Comparison of ENCODE assay signal across 20 cellular contexts in genomic region chr21:34797926-34798595, GRCh38.
DNase-seq lines count a peak whose midpoint lies in the region; ATAC-seq and TF ChIP-seq lines count a peak whose summit lies in the region.
"Had no signal": no experiment of that assay in that cellular context is flagged by ENCODE, and none has a peak within 500 bp of the region (broad histone marks: within the 10 kb centered on the region; RNA-seq: fewer than 3 reads in every experiment).

No MANE protein-coding gene starts in this region.

- H3K4me3 Mint-ChIP-seq in activated naive CD4-positive, alpha-beta T cell treated with anti-CD3 and anti-CD28 coated beads for 36 hours = no peak overlapping the region
- H3K4me3 Mint-ChIP-seq in naive thymus-derived CD4-positive, alpha-beta T cell = no peak overlapping the region

- DNase-seq in activated naive CD4-positive, alpha-beta T cell treated with anti-CD3 and anti-CD28 coated beads for 36 hours = no peak
- DNase-seq in activated naive CD4-positive, alpha-beta T cell treated with Interleukin-2 at 50 U/mL for 16 hours = no peak
- DNase-seq in mammary epithelial cell (peak; percentile 68), transverse colon (no peak), KBM-7 (no peak), SKM-1 (lab: John Stamatoyannopoulos, UW; ENCODE audit: unreplicated experiment) (no peak)
- no peak for DNase-seq in naive thymus-derived CD4-positive, alpha-beta T cell
- DNase-seq: C1 segment of cervical spinal cord, DMS79, NCI-H1436 treated with DMSO at 0.1 percent for 48 hours, NCI-H774, OCI-M1, posterior cingulate gyrus, spleen, T1000 had no signal

- POLR2A ChIA-PET in naive thymus-derived CD4-positive, alpha-beta T cell (lab: Charles Lee) = interaction anchor here (0.5 kb wide), 1 partner anchor 8 kb away, joined by 3 read pairs; no protein-coding TSS in a partner anchor

- peak overlapping the region; percentile 21 for H3K27ac Mint-ChIP-seq in activated naive CD4-positive, alpha-beta T cell treated with anti-CD3 and anti-CD28 coated beads for 36 hours
- H3K27ac Mint-ChIP-seq in naive thymus-derived CD4-positive, alpha-beta T cell = peak overlapping the region in 5 of 9 donors; percentile 21 to 78 (median 64)

- ATAC-seq in naive thymus-derived CD4-positive, alpha-beta T cell = no peak
- ATAC-seq in HG03139 (IDR thresholded peaks at IDR 0.05; ENCODE audit: unreplicated experiment) = no peak
- ATAC-seq: activated CD4-positive, CD25-positive, alpha-beta regulatory T cell treated with anti-CD3 and anti-CD28 coated beads, Interleukin-2, amount 50 U/mL, for 24 hours had no signal

- H3K4me2 ChIP-seq in mammary epithelial cell (ENCODE audit: insufficient read depth, low read depth, low read length) = no peak overlapping the region

- H3K4me3 ChIP-seq in mammary epithelial cell (replicated peaks in 1 of 3; ENCODE audit: insufficient read depth in 1 of 3, low read depth in 2 of 3, low read length in 3 of 3) (no peak overlapping the region), transverse colon (no peak overlapping the region)
- no peak overlapping the region for H3K4me3 ChIP-seq in naive thymus-derived CD4-positive, alpha-beta T cell (ENCODE audit: low read length)
- H3K4me3 ChIP-seq: ascending aorta, SK-N-MC, spleen, thoracic aorta had no signal

- no peaks in the 10 kb centered on the region for H3K27me3 ChIP-seq in mammary epithelial cell (ENCODE audit: insufficient read depth, low read length)
- no peaks in the 10 kb centered on the region for H3K27me3 ChIP-seq in naive thymus-derived CD4-positive, alpha-beta T cell (ENCODE audit: control insufficient read depth in 2 of 2, insufficient read depth in 2 of 2, low read length in 2 of 2)
- H3K27me3 ChIP-seq in transverse colon = no peaks in the 10 kb centered on the region
- H3K27me3 ChIP-seq: ascending aorta, spleen had no signal

- peaks cover 13% of the 10 kb centered on the region for H3K4me1 Mint-ChIP-seq in activated naive CD4-positive, alpha-beta T cell treated with anti-CD3 and anti-CD28 coated beads for 36 hours (ENCODE audit: low read depth)
- H3K4me1 Mint-ChIP-seq in naive thymus-derived CD4-positive, alpha-beta T cell = peaks cover 0 to 14% (median 10%) of the 10 kb centered on the region in 7 donors

- peaks cover 48% of the 10 kb centered on the region for H3K36me3 Mint-ChIP-seq in activated naive CD4-positive, alpha-beta T cell treated with anti-CD3 and anti-CD28 coated beads for 36 hours (ENCODE audit: low read depth)
- H3K36me3 Mint-ChIP-seq in naive thymus-derived CD4-positive, alpha-beta T cell = peaks cover 16 to 65% (median 47%) of the 10 kb centered on the region in 5 donors

- in situ Hi-C loops in mammary epithelial cell (cut with MboI; ENCODE audit: low sequenced_read_pairs in 2 of 2) = no loop called here
- in situ Hi-C loops in transverse colon (cut with MboI; ENCODE audit: low pct_ligation_motif_present in 1 of 4, low pct_unique_long_range_greater_than_20kb in 1 of 4, low sequenced_read_pairs in 3 of 4) = no loop called here
- in situ Hi-C loops in KBM-7 (cut with MboI; ENCODE audit: low pct_unique_long_range_greater_than_20kb, low sequenced_read_pairs) = no loop called here

- 9% methylated on average over 10 of the region's 10 CpGs for WGBS in mammary epithelial cell (ENCODE audit: low coverage, missing lambda C conversion rate)
- WGBS in transverse colon (ENCODE audit: low coverage in 1 of 2), 2 donors = 89 to 90% methylated on average over 5 to 10 of the region's 10 CpGs

- CTCF ChIA-PET in activated naive CD4-positive, alpha-beta T cell treated with anti-CD3 and anti-CD28 coated beads for 36 hours (lab: Charles Lee) = no interaction called here
- CTCF ChIA-PET in mammary epithelial cell (lab: Charles Lee; ENCODE audit: low non-redundant PET) = interaction anchor here (0.7 kb wide), 1 partner anchor 53 kb away, joined by 4 read pairs; no protein-coding TSS in a partner anchor
- CTCF ChIA-PET in naive thymus-derived CD4-positive, alpha-beta T cell (lab: Charles Lee) = interaction anchor here (0.6 kb wide), 1 partner anchor 10 kb away, joined by 3 read pairs; no protein-coding TSS in a partner anchor

- H2AFZ ChIP-seq in mammary epithelial cell (ENCODE audit: low read depth, low read length) = no peak overlapping the region

- H3K79me2 ChIP-seq in mammary epithelial cell (ENCODE audit: insufficient read depth, low read length) = peaks cover 68% of the 10 kb centered on the region

- H3K27ac ChIP-seq in mammary epithelial cell (ENCODE audit: insufficient read depth, low read depth, low read length) = peak overlapping the region; percentile 83
- no peak overlapping the region for H3K27ac ChIP-seq in naive thymus-derived CD4-positive, alpha-beta T cell (ENCODE audit: low read depth, low read length)
- H3K27ac ChIP-seq in transverse colon = peak overlapping the region in 3 of 4 donors; percentile 77 to 79 (median 78)
- H3K27ac ChIP-seq: ascending aorta, SK-N-MC, spleen, thoracic aorta had no signal

- no peak for TF ChIP-seq POLR2A in transverse colon (IDR thresholded peaks at IDR 0.05)

- no peaks in the 10 kb centered on the region for H3K27me3 Mint-ChIP-seq in activated naive CD4-positive, alpha-beta T cell treated with anti-CD3 and anti-CD28 coated beads for 36 hours (ENCODE audit: low read depth)
- no peaks in the 10 kb centered on the region for H3K27me3 Mint-ChIP-seq in naive thymus-derived CD4-positive, alpha-beta T cell

- no peak for TF ChIP-seq EP300 in transverse colon (IDR thresholded peaks at IDR 0.05; ENCODE audit: low read depth)

- H3K36me3 ChIP-seq in mammary epithelial cell (ENCODE audit: insufficient read depth, low read length) (peaks cover 52% of the 10 kb centered on the region), transverse colon (peaks cover 0 to 5% (median 0%) of the 10 kb centered on the region in 4 donors)
- peaks cover 14 to 87% (median 31%) of the 10 kb centered on the region in 3 experiments for H3K36me3 ChIP-seq in naive thymus-derived CD4-positive, alpha-beta T cell (ENCODE audit: control insufficient read depth in 2 of 3, insufficient read depth in 3 of 3, low read length in 3 of 3)
- H3K36me3 ChIP-seq: thoracic aorta had no signal

- TF ChIP-seq CTCF in mammary epithelial cell (conservative IDR thresholded peaks at IDR 0.05 in 1 of 2, IDR thresholded peaks at IDR 0.05 in 1 of 2; ENCODE audit: extremely low read depth in 1 of 2, insufficient read depth in 1 of 2, low read depth in 1 of 2, low read length in 2 of 2) (no peak), transverse colon (IDR thresholded peaks at IDR 0.05) (no peak)

- no peaks in the 10 kb centered on the region for H3K9me3 Mint-ChIP-seq in activated naive CD4-positive, alpha-beta T cell treated with anti-CD3 and anti-CD28 coated beads for 36 hours
- no peaks in the 10 kb centered on the region for H3K9me3 Mint-ChIP-seq in naive thymus-derived CD4-positive, alpha-beta T cell

- peak overlapping the region; percentile 5 for H3K9ac ChIP-seq in mammary epithelial cell (ENCODE audit: insufficient read depth, low read length)

- dilution Hi-C loops in mammary epithelial cell (cut with HindIII; ENCODE audit: low sequenced_read_pairs) = no loop called here

- no peaks in the 10 kb centered on the region for H4K20me1 ChIP-seq in mammary epithelial cell (ENCODE audit: insufficient read depth, low read length)

- BruUV-seq in mammary epithelial cell (replicated peaks; lab: Mats Ljungman, UMichigan) = no TSS peak

- H3K9me3 ChIP-seq in mammary epithelial cell (replicated peaks; ENCODE audit: insufficient read depth, low read length) = no peaks in the 10 kb centered on the region
- H3K9me3 ChIP-seq in naive thymus-derived CD4-positive, alpha-beta T cell (ENCODE audit: control insufficient read depth in 2 of 3, low read length in 3 of 3) = no peaks in the 10 kb centered on the region
- H3K9me3 ChIP-seq in transverse colon = no peaks in the 10 kb centered on the region
- H3K9me3 ChIP-seq: ascending aorta, spleen, thoracic aorta had no signal

- peaks cover 83% of the 10 kb centered on the region for H3K4me1 ChIP-seq in mammary epithelial cell (ENCODE audit: insufficient read depth, low read length)
- H3K4me1 ChIP-seq in naive thymus-derived CD4-positive, alpha-beta T cell (ENCODE audit: control insufficient read depth in 2 of 2, insufficient read depth in 2 of 2, low read length in 2 of 2) = no peaks in the 10 kb centered on the region
- peaks cover 22 to 68% (median 42%) of the 10 kb centered on the region in 4 donors for H3K4me1 ChIP-seq in transverse colon
- H3K4me1 ChIP-seq: ascending aorta had no signal

- intact Hi-C loops in activated naive CD4-positive, alpha-beta T cell treated with anti-CD3 and anti-CD28 coated beads for 36 hours (cut with micrococcal nuclease) = no loop called here
- intact Hi-C loops in mammary epithelial cell (cut with micrococcal nuclease) = no loop called here
- intact Hi-C loops in naive thymus-derived CD4-positive, alpha-beta T cell (cut with micrococcal nuclease) = no loop called here
- intact Hi-C loops in transverse colon (cut with DNase I; ENCODE audit: low total_unique reads) = loop anchor here (10.0 kb wide), 1 partner anchor 87 kb away; no protein-coding TSS in a partner anchor
